1 cellular context compared by ENCODE assay signal in genomic region chr4:93646225-93646930, GRCh38.
TF ChIP-seq lines count a peak whose summit lies in the region.

No MANE protein-coding gene starts in this region.

TF ChIP-seq in GM23338, 12 proteins besides CTCF, POLR2A, EP300 and RAD21 (continued from another document):
- TF ChIP-seq REST (IDR thresholded peaks at IDR 0.05; ENCODE audit: unreplicated experiment) (no peak), ZNF462 (CRISPR knock-in tag; IDR thresholded peaks at IDR 0.05) (no peak), CREB1 (CRISPR knock-in tag; IDR thresholded peaks at IDR 0.05; ENCODE audit: low read depth) (no peak), EZH2phosphoT487 (IDR thresholded peaks at IDR 0.05; ENCODE audit: unreplicated experiment) (no peak), NANOG (IDR thresholded peaks at IDR 0.05; ENCODE audit: borderline replicate concordance) (no peak), ZNF331 (CRISPR knock-in tag; IDR thresholded peaks at IDR 0.05; ENCODE audit: low read depth) (no peak)
